ENCODE assay signal across 1 cellular context in the genomic region with DNA sequence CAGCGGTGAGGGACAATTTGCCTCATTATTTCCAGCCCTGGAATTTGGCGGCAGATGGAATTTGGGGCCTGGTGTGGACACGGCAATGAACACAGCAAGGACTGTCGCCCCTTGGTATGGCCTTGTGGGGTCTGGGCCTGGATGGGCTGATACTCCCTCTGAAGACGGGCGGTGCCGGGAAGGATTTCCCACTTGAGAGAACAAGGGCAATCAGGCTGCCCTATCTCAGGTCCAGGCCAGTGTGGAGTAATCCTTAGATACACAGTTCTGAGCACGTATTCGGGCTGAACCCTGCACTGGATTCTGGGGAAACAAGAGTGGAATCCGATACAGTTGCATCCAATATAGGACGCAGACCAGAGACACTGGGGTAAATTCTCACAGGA.
A peak's percentile ranks its signal among the peaks of the same experiment; 100 is the strongest.
TF ChIP-seq lines count a peak whose summit lies in the region.

No MANE protein-coding gene starts in this region.

TF ChIP-seq in HepG2, 621 proteins besides CTCF, POLR2A, EP300 and RAD21 (continued from another document and continues in another):
- TF ChIP-seq, protein P1, sequence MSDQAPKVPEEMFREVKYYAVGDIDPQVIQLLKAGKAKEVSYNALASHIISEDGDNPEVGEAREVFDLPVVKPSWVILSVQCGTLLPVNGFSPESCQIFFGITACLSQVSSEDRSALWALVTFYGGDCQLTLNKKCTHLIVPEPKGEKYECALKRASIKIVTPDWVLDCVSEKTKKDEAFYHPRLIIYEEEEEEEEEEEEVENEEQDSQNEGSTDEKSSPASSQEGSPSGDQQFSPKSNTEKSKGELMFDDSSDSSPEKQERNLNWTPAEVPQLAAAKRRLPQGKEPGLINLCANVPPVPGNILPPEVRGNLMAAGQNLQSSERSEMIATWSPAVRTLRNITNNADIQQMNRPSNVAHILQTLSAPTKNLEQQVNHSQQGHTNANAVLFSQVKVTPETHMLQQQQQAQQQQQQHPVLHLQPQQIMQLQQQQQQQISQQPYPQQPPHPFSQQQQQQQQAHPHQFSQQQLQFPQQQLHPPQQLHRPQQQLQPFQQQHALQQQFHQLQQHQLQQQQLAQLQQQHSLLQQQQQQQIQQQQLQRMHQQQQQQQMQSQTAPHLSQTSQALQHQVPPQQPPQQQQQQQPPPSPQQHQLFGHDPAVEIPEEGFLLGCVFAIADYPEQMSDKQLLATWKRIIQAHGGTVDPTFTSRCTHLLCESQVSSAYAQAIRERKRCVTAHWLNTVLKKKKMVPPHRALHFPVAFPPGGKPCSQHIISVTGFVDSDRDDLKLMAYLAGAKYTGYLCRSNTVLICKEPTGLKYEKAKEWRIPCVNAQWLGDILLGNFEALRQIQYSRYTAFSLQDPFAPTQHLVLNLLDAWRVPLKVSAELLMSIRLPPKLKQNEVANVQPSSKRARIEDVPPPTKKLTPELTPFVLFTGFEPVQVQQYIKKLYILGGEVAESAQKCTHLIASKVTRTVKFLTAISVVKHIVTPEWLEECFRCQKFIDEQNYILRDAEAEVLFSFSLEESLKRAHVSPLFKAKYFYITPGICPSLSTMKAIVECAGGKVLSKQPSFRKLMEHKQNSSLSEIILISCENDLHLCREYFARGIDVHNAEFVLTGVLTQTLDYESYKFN (CRISPR knock-in tag; conservative IDR thresholded peaks at IDR 0.05), result peak; percentile 93
- TF ChIP-seq FOXA1 (IDR thresholded peaks at IDR 0.05), result no peak
- TF ChIP-seq FOXA1 (CRISPR knock-in tag; IDR thresholded peaks at IDR 0.05), result peak; percentile 67
- TF ChIP-seq ZHX1 (CRISPR knock-in tag; IDR thresholded peaks at IDR 0.05; ENCODE audit: low read depth), result no peak
- TF ChIP-seq HOMEZ (CRISPR knock-in tag; IDR thresholded peaks at IDR 0.05; ENCODE audit: low read depth), result peak; percentile 80
- no peak for TF ChIP-seq ZNF501 (CRISPR knock-in tag; IDR thresholded peaks at IDR 0.05)
- no peak for TF ChIP-seq ZNF20 (CRISPR knock-in tag; IDR thresholded peaks at IDR 0.05)
- TF ChIP-seq ZNF546 (CRISPR knock-in tag; conservative IDR thresholded peaks at IDR 0.05), result no peak; the same call in 1 of the 2 replicates
- TF ChIP-seq BCL6 (CRISPR knock-in tag; IDR thresholded peaks at IDR 0.05), result peak; percentile 36; the same call in 1 of the 2 replicates
- no peak for TF ChIP-seq ZNF333 (CRISPR knock-in tag; IDR thresholded peaks at IDR 0.05; ENCODE audit: borderline replicate concordance)
- TF ChIP-seq SUZ12 (IDR thresholded peaks at IDR 0.05; ENCODE audit: low read depth, low read length), result no peak
- TF ChIP-seq, protein P2, sequence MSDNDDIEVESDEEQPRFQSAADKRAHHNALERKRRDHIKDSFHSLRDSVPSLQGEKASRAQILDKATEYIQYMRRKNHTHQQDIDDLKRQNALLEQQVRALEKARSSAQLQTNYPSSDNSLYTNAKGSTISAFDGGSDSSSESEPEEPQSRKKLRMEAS (IDR thresholded peaks at IDR 0.05), result peak; percentile 72; the same call in 1 of the 2 replicates
- TF ChIP-seq MED8 (CRISPR knock-in tag; IDR thresholded peaks at IDR 0.05; ENCODE audit: insufficient replicate concordance), result peak; percentile 52
- TF ChIP-seq KDM6A (CRISPR knock-in tag; IDR thresholded peaks at IDR 0.05; ENCODE audit: low read depth), result peak; percentile 52; the same call in 1 of the 2 replicates
- peak; percentile 62 for TF ChIP-seq ZNF772 (CRISPR knock-in tag; IDR thresholded peaks at IDR 0.05)
- TF ChIP-seq ELF3 (CRISPR knock-in tag; IDR thresholded peaks at IDR 0.05), result peak; percentile 49; the same call in 1 of the 2 replicates
- TF ChIP-seq, protein P3, sequence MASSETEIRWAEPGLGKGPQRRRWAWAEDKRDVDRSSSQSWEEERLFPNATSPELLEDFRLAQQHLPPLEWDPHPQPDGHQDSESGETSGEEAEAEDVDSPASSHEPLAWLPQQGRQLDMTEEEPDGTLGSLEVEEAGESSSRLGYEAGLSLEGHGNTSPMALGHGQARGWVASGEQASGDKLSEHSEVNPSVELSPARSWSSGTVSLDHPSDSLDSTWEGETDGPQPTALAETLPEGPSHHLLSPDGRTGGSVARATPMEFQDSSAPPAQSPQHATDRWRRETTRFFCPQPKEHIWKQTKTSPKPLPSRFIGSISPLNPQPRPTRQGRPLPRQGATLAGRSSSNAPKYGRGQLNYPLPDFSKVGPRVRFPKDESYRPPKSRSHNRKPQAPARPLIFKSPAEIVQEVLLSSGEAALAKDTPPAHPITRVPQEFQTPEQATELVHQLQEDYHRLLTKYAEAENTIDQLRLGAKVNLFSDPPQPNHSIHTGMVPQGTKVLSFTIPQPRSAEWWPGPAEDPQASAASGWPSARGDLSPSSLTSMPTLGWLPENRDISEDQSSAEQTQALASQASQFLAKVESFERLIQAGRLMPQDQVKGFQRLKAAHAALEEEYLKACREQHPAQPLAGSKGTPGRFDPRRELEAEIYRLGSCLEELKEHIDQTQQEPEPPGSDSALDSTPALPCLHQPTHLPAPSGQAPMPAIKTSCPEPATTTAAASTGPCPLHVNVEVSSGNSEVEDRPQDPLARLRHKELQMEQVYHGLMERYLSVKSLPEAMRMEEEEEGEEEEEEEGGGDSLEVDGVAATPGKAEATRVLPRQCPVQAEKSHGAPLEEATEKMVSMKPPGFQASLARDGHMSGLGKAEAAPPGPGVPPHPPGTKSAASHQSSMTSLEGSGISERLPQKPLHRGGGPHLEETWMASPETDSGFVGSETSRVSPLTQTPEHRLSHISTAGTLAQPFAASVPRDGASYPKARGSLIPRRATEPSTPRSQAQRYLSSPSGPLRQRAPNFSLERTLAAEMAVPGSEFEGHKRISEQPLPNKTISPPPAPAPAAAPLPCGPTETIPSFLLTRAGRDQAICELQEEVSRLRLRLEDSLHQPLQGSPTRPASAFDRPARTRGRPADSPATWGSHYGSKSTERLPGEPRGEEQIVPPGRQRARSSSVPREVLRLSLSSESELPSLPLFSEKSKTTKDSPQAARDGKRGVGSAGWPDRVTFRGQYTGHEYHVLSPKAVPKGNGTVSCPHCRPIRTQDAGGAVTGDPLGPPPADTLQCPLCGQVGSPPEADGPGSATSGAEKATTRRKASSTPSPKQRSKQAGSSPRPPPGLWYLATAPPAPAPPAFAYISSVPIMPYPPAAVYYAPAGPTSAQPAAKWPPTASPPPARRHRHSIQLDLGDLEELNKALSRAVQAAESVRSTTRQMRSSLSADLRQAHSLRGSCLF (CRISPR knock-in tag; IDR thresholded peaks at IDR 0.05; ENCODE audit: borderline replicate concordance), result no peak
- TF ChIP-seq ONECUT2 (CRISPR knock-in tag; IDR thresholded peaks at IDR 0.05), result peak; percentile 19; the same call in 1 of the 2 replicates
- TF ChIP-seq HDAC1 (CRISPR knock-in tag; IDR thresholded peaks at IDR 0.05), result peak; percentile 82
- no peak for TF ChIP-seq ZNF136 (CRISPR knock-in tag; IDR thresholded peaks at IDR 0.05; ENCODE audit: low read depth)
- no peak for TF ChIP-seq FOXP1 (IDR thresholded peaks at IDR 0.05)
- peak; percentile 64; the same call in 1 of the 2 replicates for TF ChIP-seq FOXP1 (CRISPR knock-in tag; IDR thresholded peaks at IDR 0.05)
- TF ChIP-seq RERE (CRISPR knock-in tag; IDR thresholded peaks at IDR 0.05; ENCODE audit: low read depth), result no peak
- no peak for TF ChIP-seq KDM3A (CRISPR knock-in tag; IDR thresholded peaks at IDR 0.05; ENCODE audit: low read depth)
- 0 out of 2 replicates have a peak, but pooled peaks have one; percentile 26 for TF ChIP-seq POLR2G (IDR thresholded peaks at IDR 0.05; ENCODE audit: low read depth, low read length)
- peak; percentile 75 for TF ChIP-seq AHDC1 (CRISPR knock-in tag; IDR thresholded peaks at IDR 0.05; ENCODE audit: borderline replicate concordance)
- peak; percentile 88 for TF ChIP-seq MEF2D (CRISPR knock-in tag; IDR thresholded peaks at IDR 0.05)
- TF ChIP-seq FOXA3 (CRISPR knock-in tag; IDR thresholded peaks at IDR 0.05), result peak; percentile 70
- peak; percentile 88; the same call in 1 of the 2 replicates for TF ChIP-seq NRL (CRISPR knock-in tag; IDR thresholded peaks at IDR 0.05; ENCODE audit: borderline replicate concordance)
